1 cellular context compared by ENCODE assay signal in genomic region chr11:77820565-77821348, GRCh38.
TF ChIP-seq lines count a peak whose summit lies in the region.

Gene AAMDC (plus strand): TSS chr11:77821144. CDS start chr11:77842497, 21,353 bp downstream.
Gene RSF1 (minus strand): TSS chr11:77820722. CDS start chr11:77820714, 8 bp downstream.

TF ChIP-seq in HEK293, 187 proteins besides CTCF, POLR2A, EP300 and RAD21 (continued from another document and continues in another):
- TF ChIP-seq ZNF747 (tag by site-specific recombination; IDR thresholded peaks at IDR 0.05) (no peak), GLIS2 (tag by site-specific recombination; IDR thresholded peaks at IDR 0.05) (peak; percentile 1; the same call in 1 of the 2 replicates), ZBTB1 (tag by site-specific recombination; IDR thresholded peaks at IDR 0.05) (0 out of 2 replicates have a peak, but pooled peaks have one; percentile 61), ZBTB17 (tag by site-specific recombination; IDR thresholded peaks at IDR 0.05) (peak; percentile 98), KLF10 (tag by site-specific recombination; IDR thresholded peaks at IDR 0.05) (peak; percentile 34; the same call in 1 of the 2 replicates), ZNF629 (tag by site-specific recombination; IDR thresholded peaks at IDR 0.05) (peak; percentile 42; the same call in 1 of the 2 replicates), ZBTB48 (tag by site-specific recombination; IDR thresholded peaks at IDR 0.05) (no peak), ZNF341 (tag by site-specific recombination; IDR thresholded peaks at IDR 0.05; ENCODE audit: low read depth) (peak; percentile 77), ZNF248 (tag by site-specific recombination; IDR thresholded peaks at IDR 0.05) (no peak), ZBTB44 (tag by site-specific recombination; IDR thresholded peaks at IDR 0.05) (no peak; the same call in 1 of the 2 replicates), ZNF610 (tag by site-specific recombination; IDR thresholded peaks at IDR 0.05; ENCODE audit: borderline replicate concordance) (0 out of 2 replicates have a peak, but pooled peaks have one; percentile 10), MEIS1 (CRISPR knock-in tag; IDR thresholded peaks at IDR 0.05; ENCODE audit: borderline replicate concordance) (no peak), ZNF335 (tag by site-specific recombination; conservative IDR thresholded peaks at IDR 0.05) (peak; percentile 44), ZBTB11 (tag by site-specific recombination; conservative IDR thresholded peaks at IDR 0.05; ENCODE audit: low read depth) (peak; percentile 82), PBX3 (CRISPR knock-in tag; IDR thresholded peaks at IDR 0.05) (0 out of 2 replicates have a peak, but pooled peaks have one; percentile 44), ZNF639 (tag by site-specific recombination; IDR thresholded peaks at IDR 0.05) (peak; percentile 23; the same call in 1 of the 2 replicates), ZNF561 (tag by site-specific recombination; IDR thresholded peaks at IDR 0.05; ENCODE audit: borderline replicate concordance) (peak; percentile 68; the same call in 1 of the 2 replicates), ZNF785 (tag by site-specific recombination; IDR thresholded peaks at IDR 0.05) (0 out of 2 replicates have a peak, but pooled peaks have one; percentile 29), KLF9 (tag by site-specific recombination; IDR thresholded peaks at IDR 0.05; ENCODE audit: low read depth) (peak; percentile 64), ZNF394 (tag by site-specific recombination; IDR thresholded peaks at IDR 0.05; ENCODE audit: borderline replicate concordance) (peak; percentile 52; the same call in 1 of the 2 replicates), ZNF366 (tag by site-specific recombination; conservative IDR thresholded peaks at IDR 0.05) (peak; percentile 97), ZNF777 (tag by site-specific recombination; IDR thresholded peaks at IDR 0.05; ENCODE audit: borderline replicate concordance) (peak; percentile 69; the same call in 1 of the 2 replicates), ZBTB8A (tag by site-specific recombination; IDR thresholded peaks at IDR 0.05) (peak; percentile 99), ZNF223 (tag by site-specific recombination; IDR thresholded peaks at IDR 0.05) (no peak), YY2 (tag by site-specific recombination; IDR thresholded peaks at IDR 0.05) (peak; percentile 78), ZNF660 (tag by site-specific recombination; IDR thresholded peaks at IDR 0.05) (peak; percentile 77; the same call in 1 of the 2 replicates), ZNF549 (tag by site-specific recombination; IDR thresholded peaks at IDR 0.05) (no peak), ZXDB (tag by site-specific recombination; IDR thresholded peaks at IDR 0.05) (peak; percentile 21), FEZF1 (tag by site-specific recombination; IDR thresholded peaks at IDR 0.05) (peak; percentile 64), ZNF76 (tag by site-specific recombination; IDR thresholded peaks at IDR 0.05; ENCODE audit: borderline replicate concordance, low read depth) (peak; percentile 84), PRDM1 (tag by site-specific recombination; IDR thresholded peaks at IDR 0.05) (peak; percentile 62), ZBTB26 (tag by site-specific recombination; optimal IDR thresholded peaks at IDR 0.05) (peak; percentile 23), ZNF426 (tag by site-specific recombination; IDR thresholded peaks at IDR 0.05) (no peak), KLF8 (tag by site-specific recombination; IDR thresholded peaks at IDR 0.05) (peak; percentile 86), ZNF391 (tag by site-specific recombination; IDR thresholded peaks at IDR 0.05; ENCODE audit: borderline replicate concordance, low read depth) (peak; percentile 67; the same call in 1 of the 2 replicates), YY1 (tag by site-specific recombination; IDR thresholded peaks at IDR 0.05) (peak; percentile 84), KLF1 (tag by site-specific recombination; IDR thresholded peaks at IDR 0.05) (0 out of 2 replicates have a peak, but pooled peaks have one; percentile 23), SP3 (tag by site-specific recombination; IDR thresholded peaks at IDR 0.05) (peak; percentile 90), ZNF398 (tag by site-specific recombination; IDR thresholded peaks at IDR 0.05) (peak; percentile 84), ZNF16 (tag by site-specific recombination; IDR thresholded peaks at IDR 0.05; ENCODE audit: low read depth) (no peak), ZEB2 (tag by site-specific recombination; IDR thresholded peaks at IDR 0.05) (peak; percentile 43), ZBTB21 (tag by site-specific recombination; IDR thresholded peaks at IDR 0.05) (no peak; the same call in 1 of the 2 replicates), ZFHX2 (tag by site-specific recombination; conservative IDR thresholded peaks at IDR 0.05) (peak; percentile 68), PRDM10 (tag by site-specific recombination; IDR thresholded peaks at IDR 0.05) (peak; percentile 72), MZF1 (tag by site-specific recombination; IDR thresholded peaks at IDR 0.05; ENCODE audit: borderline replicate concordance) (peak; percentile 81), TCF7L2 (IDR thresholded peaks at IDR 0.05; ENCODE audit: borderline replicate concordance, low read depth, low read length) (no peak), ZNF174 (tag by site-specific recombination; IDR thresholded peaks at IDR 0.05) (no peak), ZBTB10 (tag by site-specific recombination; IDR thresholded peaks at IDR 0.05) (peak; percentile 98), ZNF530 (tag by site-specific recombination; IDR thresholded peaks at IDR 0.05; ENCODE audit: low read depth) (no peak)
